8 cellular contexts compared by ENCODE assay signal in genomic region chrX:124388562-124388961, GRCh38. TPM values are rescaled to one million over a fixed set of nuclear protein-coding genes. Genes with fewer than 3 reads are reported as not detected.
DNase-seq lines count a peak whose midpoint lies in the region; ATAC-seq, FAIRE-seq and TF ChIP-seq lines count a peak whose summit lies in the region.

No MANE protein-coding gene starts in this region.

- TF ChIP-seq POLR2A in Peyer's patch (IDR thresholded peaks at IDR 0.05): no peak

- WGBS in pancreas, 2 donors: 0% methylated on average over 2 of the region's 2 CpGs
- WGBS in aorta, 2 donors: 0 to 4% methylated on average over 2 of the region's 2 CpGs

- FAIRE-seq in pancreas (lab: Jason Lieb, UNC): peak; percentile 98

- H3K4me1 ChIP-seq in Peyer's patch (no peaks in the 10 kb centered on the region), pancreas (no peaks in the 10 kb centered on the region), aorta (ENCODE audit: control insufficient read depth in 1 of 2, insufficient read depth in 2 of 2, low read length in 2 of 2) (no peaks in the 10 kb centered on the region)

- peak overlapping the region; percentile 40 for H3K27ac Mint-ChIP-seq in activated T-cell treated with anti-CD3 and anti-CD28 coated beads, Interleukin-2, amount 50 U/mL, for 72 hours

- ATAC-seq in GM19463 (IDR thresholded peaks at IDR 0.05; ENCODE audit: unreplicated experiment) (peak; percentile 47), pancreas (peak in 3 of 4 donors; percentile 79 to 87 (median 82)), aorta (ENCODE audit: low FRiP score) (peak; percentile 72)
- ATAC-seq in activated T-cell treated with anti-CD3 and anti-CD28 coated beads, Interleukin-2, amount 50 U/mL, for 72 hours (replicated peaks in 1 of 2): peak in 1 of 2 donors; percentile 40

- intact Hi-C loops in pancreas (cut with DNase I) (no loop called here), aorta (cut with DNase I) (no loop called here)

- H3K9me3 ChIP-seq in Peyer's patch (no peaks in the 10 kb centered on the region), pancreas (no peaks in the 10 kb centered on the region), aorta (ENCODE audit: control insufficient read depth, low read length) (no peaks in the 10 kb centered on the region)

- no peak overlapping the region for H3K4me3 Mint-ChIP-seq in activated T-cell treated with anti-CD3 and anti-CD28 coated beads, Interleukin-2, amount 50 U/mL, for 72 hours

- peak in 5 of 6 experiments; percentile 37 to 62 (median 53) for TF ChIP-seq CTCF in Peyer's patch (IDR thresholded peaks at IDR 0.05)
- peak; percentile 80 for TF ChIP-seq CTCF in fibroblast of the aortic adventitia (IDR thresholded peaks at IDR 0.05; ENCODE audit: insufficient read depth, low read length)
- TF ChIP-seq CTCF in pancreas (IDR thresholded peaks at IDR 0.05): peak; percentile 39 to 79 (median 56)

- no peak overlapping the region for H3K4me3 ChIP-seq in Peyer's patch
- no peak overlapping the region for H3K4me3 ChIP-seq in fibroblast of the aortic adventitia (ENCODE audit: low read depth, low read length)
- H3K4me3 ChIP-seq in pancreas: no peak overlapping the region
- no peak overlapping the region for H3K4me3 ChIP-seq in aorta (ENCODE audit: low read length in 2 of 2)

- H3K4me1 Mint-ChIP-seq in activated T-cell treated with anti-CD3 and anti-CD28 coated beads, Interleukin-2, amount 50 U/mL, for 72 hours (ENCODE audit: low read depth): peaks cover 26% of the 10 kb centered on the region

- H3K36me3 ChIP-seq in Peyer's patch (no peaks in the 10 kb centered on the region), pancreas (no peaks in the 10 kb centered on the region), aorta (ENCODE audit: control insufficient read depth in 1 of 2, insufficient read depth in 2 of 2, low read length in 1 of 2) (no peaks in the 10 kb centered on the region)

- DNase-seq in COLO668 (lab: John Stamatoyannopoulos, UW; ENCODE audit: unreplicated experiment) (peak; percentile 61), KG1 (lab: John Stamatoyannopoulos, UW) (peak; percentile 28), Peyer's patch (peak in 2 of 3 donors; percentile 31 to 77), fibroblast of the aortic adventitia (ENCODE audit: low read depth) (peak; percentile 62), pancreas (peak in 4 of 6 donors; percentile 3 to 52 (median 28)), aorta (no peak)
- DNase-seq in activated T-cell treated with anti-CD3 and anti-CD28 coated beads, Interleukin-2, amount 50 U/mL, for 72 hours: peak; percentile 58 to 61

- H3K36me3 Mint-ChIP-seq in activated T-cell treated with anti-CD3 and anti-CD28 coated beads, Interleukin-2, amount 50 U/mL, for 72 hours (ENCODE audit: insufficient read depth in 2 of 2): no peaks in the 10 kb centered on the region

- H3K27me3 Mint-ChIP-seq in activated T-cell treated with anti-CD3 and anti-CD28 coated beads, Interleukin-2, amount 50 U/mL, for 72 hours (ENCODE audit: low read depth): peaks cover 9% of the 10 kb centered on the region

- no peaks in the 10 kb centered on the region for H3K9me3 Mint-ChIP-seq in activated T-cell treated with anti-CD3 and anti-CD28 coated beads, Interleukin-2, amount 50 U/mL, for 72 hours

- no peaks in the 10 kb centered on the region for H3K27me3 ChIP-seq in Peyer's patch
- peaks cover 0 to 4% (median 2%) of the 10 kb centered on the region in 4 donors for H3K27me3 ChIP-seq in pancreas
- H3K27me3 ChIP-seq in aorta (ENCODE audit: control insufficient read depth in 1 of 2, insufficient read depth in 2 of 2, low read length in 1 of 2): no peaks in the 10 kb centered on the region

- H3K27ac ChIP-seq in Peyer's patch: no peak overlapping the region
- no peak overlapping the region for H3K27ac ChIP-seq in pancreas
- no peak overlapping the region for H3K27ac ChIP-seq in aorta (ENCODE audit: low read depth in 1 of 2, low read length in 2 of 2)

RNA-seq across cellular contexts. Expression of gene SH2D1A, which starts 42.2 kb away (rescaled TPM):
- total RNA-seq in Peyer's patch (1 to 10 TPM in 2 of 4 donors, under 1 TPM in 1, not detected in 1; 0.67 to 5.0 (median 1.6) TPM), fibroblast of the aortic adventitia (ENCODE audit: low replicate concordance) (not detected in 2 replicates), pancreas (under 1 TPM in 4 of 6 donors, not detected in 2; 0.09 to 0.23 (median 0.15) TPM), aorta (under 1 TPM; 0.62 to 0.78 TPM)
- 10 to 100 TPM; 40.7 to 47.1 TPM for total RNA-seq in activated T-cell treated with anti-CD3 and anti-CD28 coated beads, Interleukin-2, amount 50 U/mL, for 72 hours
- polyA plus RNA-seq in pancreas (under 1 TPM; 0.08 to 0.21 TPM), aorta (1 to 10 TPM in 1 of 2 donors, under 1 TPM in 1; 0.51 to 2.8 TPM)

RNA-seq across cellular contexts. Expression of gene TEX13D, which starts 56.1 kb away (rescaled TPM):
- not detected for total RNA-seq in Peyer's patch
- not detected for total RNA-seq in activated T-cell treated with anti-CD3 and anti-CD28 coated beads, Interleukin-2, amount 50 U/mL, for 72 hours
- 0.09 TPM in 1 of 2 replicates, not detected in the other for total RNA-seq in fibroblast of the aortic adventitia (ENCODE audit: low replicate concordance)
- not detected for total RNA-seq in pancreas
- polyA plus RNA-seq in pancreas: under 1 TPM in 1 of 2 donors, not detected in 1; 0.02 TPM
- total RNA-seq in aorta: not detected
- polyA plus RNA-seq in aorta: not detected

Comparison
In these comparisons a context has a peak if more than half of its experiments do, and no peak if none do; other contexts are left out.
1. DNase-seq: peak in COLO668 (single experiment), KG1 (single experiment), Peyer's patch (2 of 3), activated T-cell treated with anti-CD3 and anti-CD28 coated beads, Interleukin-2, amount 50 U/mL, for 72 hours (2 of 2), fibroblast of the aortic adventitia (single experiment) and pancreas (4 of 6); none in aorta (0 of 2).
2. RNA of gene SH2D1A, which starts 42.2 kb away (total RNA-seq): 40.7 to 47.1 TPM in activated T-cell treated with anti-CD3 and anti-CD28 coated beads, Interleukin-2, amount 50 U/mL, for 72 hours; 0.67 to 5.0 TPM in Peyer's patch, 0.62 to 0.78 TPM in aorta, 0.09 to 0.23 TPM in pancreas and not detected in fibroblast of the aortic adventitia; every median in the first group is over 4 times any median in the second.
3. Peak in every context shown above with its lines, with median percentiles within 50 percentile points of each other: CTCF ChIP-seq.